9 cellular contexts compared by ENCODE assay signal in genomic region chr15:89814112-89814742, GRCh38. TPM values are rescaled to one million over a fixed set of nuclear protein-coding genes. Genes with fewer than 3 reads are reported as not detected.
DNase-seq lines count a peak whose midpoint lies in the region; ATAC-seq and TF ChIP-seq lines count a peak whose summit lies in the region.
"Had no signal": no experiment of that assay in that cellular context is flagged by ENCODE, and none has a peak within 500 bp of the region (broad histone marks: within the 10 kb centered on the region; RNA-seq: fewer than 3 reads in every experiment).

No MANE protein-coding gene starts in this region.

- no peak overlapping the region for H3K27ac Mint-ChIP-seq in activated T-helper 17 cell treated with anti-CD3 and anti-CD28 coated beads, Interleukin-2, amount 50 U/mL, for 72 hours
- H3K27ac Mint-ChIP-seq in glutamatergic neuron (ENCODE audit: unreplicated experiment) = no peak overlapping the region

- H3K4me1 ChIP-seq in RWPE2 (ENCODE audit: insufficient read depth, poor library complexity, severe bottlenecking) = peaks cover 12% of the 10 kb centered on the region
- H3K4me1 ChIP-seq in heart left ventricle = peaks cover 0 to 38% (median 12%) of the 10 kb centered on the region in 12 donors
- H3K4me1 ChIP-seq in gastrocnemius medialis = no peaks in the 10 kb centered on the region

- H3K9me3 ChIP-seq in RWPE2 (ENCODE audit: severe bottlenecking) = no peaks in the 10 kb centered on the region
- peaks cover 0 to 6% (median 0%) of the 10 kb centered on the region in 12 donors for H3K9me3 ChIP-seq in heart left ventricle
- peaks cover 0 to 4% (median 0%) of the 10 kb centered on the region in 3 donors for H3K9me3 ChIP-seq in gastrocnemius medialis

- in situ Hi-C loops in gastrocnemius medialis (cut with MboI; ENCODE audit: low sequenced_read_pairs in 4 of 4) = no loop called here

- H3K27me3 ChIP-seq in RWPE2 (ENCODE audit: insufficient read depth, poor library complexity, severe bottlenecking) (no peaks in the 10 kb centered on the region), heart left ventricle (peaks cover 8 to 39% (median 22%) of the 10 kb centered on the region in 9 donors), gastrocnemius medialis (peaks cover 37 to 47% (median 45%) of the 10 kb centered on the region in 3 donors)

- H3K36me3 Mint-ChIP-seq in activated T-helper 17 cell treated with anti-CD3 and anti-CD28 coated beads, Interleukin-2, amount 50 U/mL, for 72 hours (ENCODE audit: low read depth) = peaks cover 14% of the 10 kb centered on the region
- peaks cover 11% of the 10 kb centered on the region for H3K36me3 Mint-ChIP-seq in glutamatergic neuron (ENCODE audit: unreplicated experiment)

- H3K4me1 Mint-ChIP-seq in activated T-helper 17 cell treated with anti-CD3 and anti-CD28 coated beads, Interleukin-2, amount 50 U/mL, for 72 hours = no peaks in the 10 kb centered on the region
- H3K4me1 Mint-ChIP-seq in glutamatergic neuron (ENCODE audit: low read depth, unreplicated experiment) = no peaks in the 10 kb centered on the region

- H3K27me3 Mint-ChIP-seq in activated T-helper 17 cell treated with anti-CD3 and anti-CD28 coated beads, Interleukin-2, amount 50 U/mL, for 72 hours = peaks cover 37% of the 10 kb centered on the region
- H3K27me3 Mint-ChIP-seq in glutamatergic neuron (ENCODE audit: unreplicated experiment) = peaks cover 16% of the 10 kb centered on the region

- H3K27ac ChIP-seq in RWPE2 (ENCODE audit: poor library complexity, severe bottlenecking) (peak overlapping the region; percentile 53), heart left ventricle (peak overlapping the region in 8 of 12 donors; percentile 11 to 78 (median 32)), gastrocnemius medialis (peak overlapping the region in 3 of 4 donors; percentile 13 to 45 (median 45))

- H3K36me3 ChIP-seq in RWPE2 (ENCODE audit: low read depth) = no peaks in the 10 kb centered on the region
- H3K36me3 ChIP-seq in heart left ventricle = no peaks in the 10 kb centered on the region
- H3K36me3 ChIP-seq in gastrocnemius medialis = no peaks in the 10 kb centered on the region

- TF ChIP-seq CTCF in RWPE2 (IDR thresholded peaks at IDR 0.05; ENCODE audit: poor library complexity, severe bottlenecking) (no peak), heart left ventricle (IDR thresholded peaks at IDR 0.05) (no peak), gastrocnemius medialis (IDR thresholded peaks at IDR 0.05 in 4 of 5, conservative IDR thresholded peaks at IDR 0.05 in 1 of 5) (no peak), glutamatergic neuron (IDR thresholded peaks at IDR 0.05; ENCODE audit: partially characterized antibody, unreplicated experiment) (no peak)

- TF ChIP-seq POLR2A in heart left ventricle (IDR thresholded peaks at IDR 0.05) (no peak), gastrocnemius medialis (IDR thresholded peaks at IDR 0.05) (no peak)

- peaks cover 3% of the 10 kb centered on the region for H3K9me3 Mint-ChIP-seq in activated T-helper 17 cell treated with anti-CD3 and anti-CD28 coated beads, Interleukin-2, amount 50 U/mL, for 72 hours
- H3K9me3 Mint-ChIP-seq in glutamatergic neuron (ENCODE audit: unreplicated experiment) = peaks cover 4% of the 10 kb centered on the region

- intact Hi-C loops in heart left ventricle (cut with DNase I) (no loop called here), gastrocnemius medialis (cut with DNase I; ENCODE audit: low total_unique reads) (no loop called here)

- whole genome bisulfite sequencing in heart left ventricle, 4 donors = 9 to 13% (median 10%) methylated on average over 25 to 56 of the region's 56 CpGs

- H3K4me3 Mint-ChIP-seq in activated T-helper 17 cell treated with anti-CD3 and anti-CD28 coated beads, Interleukin-2, amount 50 U/mL, for 72 hours = no peak overlapping the region
- no peak overlapping the region for H3K4me3 Mint-ChIP-seq in glutamatergic neuron (ENCODE audit: unreplicated experiment)

- DNase-seq in GM03348 (ENCODE audit: low spot score) (peak; percentile 66), RWPE2 (ENCODE audit: low spot score) (no peak), heart left ventricle (no peak), gastrocnemius medialis (no peak), AML-193 (lab: John Stamatoyannopoulos, UW) (no peak), NCI-H1436 (lab: John Stamatoyannopoulos, UW) (no peak), glutamatergic neuron (no peak)

- ATAC-seq in RWPE2 (ENCODE audit: low read depth) (no peak), heart left ventricle (peak in 2 of 4 donors; percentile 12 to 17), gastrocnemius medialis (no peak)
- no peak for ATAC-seq in activated T-helper 17 cell treated with anti-CD3 and anti-CD28 coated beads, Interleukin-2, amount 50 U/mL, for 72 hours (replicated peaks)

- H3K4me3 ChIP-seq in RWPE2 (ENCODE audit: severe bottlenecking) (peak overlapping the region; percentile 34), heart left ventricle (peak overlapping the region; percentile 24 to 69 (median 53)), gastrocnemius medialis (peak overlapping the region; percentile 41 to 53 (median 48))

RNA-seq across cellular contexts. Expression of gene ANPEP, which starts 0.4 kb away (rescaled TPM):
- total RNA-seq in heart left ventricle = 10 to 100 TPM in 3 of 9 donors, 1 to 10 TPM in 6; 1.1 to 37.6 (median 6.7) TPM
- polyA plus RNA-seq in heart left ventricle = 1 to 10 TPM; 4.6 to 9.2 TPM
- 1 to 10 TPM; 3.4 to 7.6 (median 5.1) TPM for total RNA-seq in gastrocnemius medialis
- under 1 TPM; 0.19 to 0.45 TPM for total RNA-seq in activated T-helper 17 cell treated with anti-CD3 and anti-CD28 coated beads, Interleukin-2, amount 50 U/mL, for 72 hours
- total RNA-seq in glutamatergic neuron (ENCODE audit: unreplicated experiment) = 1.9 TPM
- total RNA-seq: SK-MEL-5 had no signal

RNA-seq across cellular contexts. Expression of gene MESP2, which starts 38.1 kb away (rescaled TPM):
- total RNA-seq in heart left ventricle = under 1 TPM in 3 of 9 donors, not detected in 6; 0.16 to 0.64 (median 0.52) TPM
- polyA plus RNA-seq in heart left ventricle = under 1 TPM in 1 of 2 donors, not detected in 1; 0.65 TPM
- not detected for total RNA-seq in gastrocnemius medialis
- total RNA-seq in activated T-helper 17 cell treated with anti-CD3 and anti-CD28 coated beads, Interleukin-2, amount 50 U/mL, for 72 hours = under 1 TPM in 1 of 2 donors, not detected in 1; 0.15 TPM
- total RNA-seq in glutamatergic neuron (ENCODE audit: unreplicated experiment) = not detected
